Comparison of ENCODE assay signal across 21 cellular contexts in genomic region chr5:128671861-128672414, GRCh38.
DNase-seq lines count a peak whose midpoint lies in the region; ATAC-seq, FAIRE-seq and TF ChIP-seq lines count a peak whose summit lies in the region.
"Had no signal": no experiment of that assay in that cellular context is flagged by ENCODE, and none has a peak within 500 bp of the region (broad histone marks: within the 10 kb centered on the region; RNA-seq: fewer than 3 reads in every experiment).

No MANE protein-coding gene starts in this region.

- FAIRE-seq in HTR-8/SVneo (lab: Jason Lieb, UNC) = no peak
- FAIRE-seq: HepG2 had no signal

- no peak for ATAC-seq in GM18498 (IDR thresholded peaks at IDR 0.05; ENCODE audit: unreplicated experiment)
- ATAC-seq in GM19463 (IDR thresholded peaks at IDR 0.05; ENCODE audit: unreplicated experiment) = no peak
- ATAC-seq: HepG2, Right ventricle myocardium inferior, SK-N-SH treated with all-trans-retinoic acid at 6 μM for 48 hours had no signal

- H3K9ac ChIP-seq in adipocyte (ENCODE audit: low read length) = peak overlapping the region; percentile 53

- H3K36me3 Mint-ChIP-seq in nephron (ENCODE audit: low read depth) = peaks cover 7% of the 10 kb centered on the region
- H3K36me3 Mint-ChIP-seq: CD4-positive, CD25-positive, alpha-beta regulatory T cell had no signal

- peaks cover 29% of the 10 kb centered on the region for H3K4me1 Mint-ChIP-seq in nephron
- H3K4me1 Mint-ChIP-seq: B cell; CD4-positive, CD25-positive, alpha-beta regulatory T cell had no signal

- no peak overlapping the region for H3K4me3 Mint-ChIP-seq in nephron
- H3K4me3 Mint-ChIP-seq: B cell; CD4-positive, CD25-positive, alpha-beta regulatory T cell; T-helper 1 cell treated with Interleukin-12 subunit alpha and Interleukin-12 subunit beta and Interleukin-4 antibody, amounts not matched to agents 30 μg/mL and 1 μg/mL, for 36 hours had no signal

- peak; percentile 12 for DNase-seq in EH (ENCODE audit: low read depth)
- peak; percentile 4 for DNase-seq in HTR-8/SVneo (ENCODE audit: insufficient read length, low spot score)
- peak; percentile 59 for DNase-seq in adipocyte (ENCODE audit: low read depth)
- no peak for DNase-seq in substantia nigra (lab: John Stamatoyannopoulos, UW)
- DNase-seq: Caco-2; CD4-positive, CD25-positive, alpha-beta regulatory T cell; DMS79; Karpas-422; NCI-H1105; NCI-H187; NCI-H2171; NCI-H446; Peyer's patch had no signal

- H3K27me3 Mint-ChIP-seq in nephron (ENCODE audit: low read depth) = no peaks in the 10 kb centered on the region
- H3K27me3 Mint-ChIP-seq: B cell; CD4-positive, CD25-positive, alpha-beta regulatory T cell had no signal

- H3K27me3 ChIP-seq in adipocyte (replicated peaks; ENCODE audit: control insufficient read depth, insufficient read depth, low read length) = no peaks in the 10 kb centered on the region
- H3K27me3 ChIP-seq: Peyer's patch had no signal

- no peak for TF ChIP-seq CTCF in nephron (IDR thresholded peaks at IDR 0.05; ENCODE audit: unreplicated experiment in 3 of 3)

- H3K36me3 ChIP-seq in adipocyte (ENCODE audit: control insufficient read depth, insufficient read depth, low read length, severe bottlenecking) = no peaks in the 10 kb centered on the region
- H3K36me3 ChIP-seq: Peyer's patch had no signal

- peak overlapping the region; percentile 52 to 70 (median 60) for H3K27ac Mint-ChIP-seq in nephron
- H3K27ac Mint-ChIP-seq: B cell; CD4-positive, CD25-positive, alpha-beta regulatory T cell; T-helper 1 cell treated with Interleukin-12 subunit alpha and Interleukin-12 subunit beta and Interleukin-4 antibody, amounts not matched to agents 30 μg/mL and 1 μg/mL, for 36 hours had no signal

- H3K27ac ChIP-seq in substantia nigra (ENCODE audit: low read depth, low read length, poor library complexity, severe bottlenecking) = no peak overlapping the region
- H3K27ac ChIP-seq: Peyer's patch had no signal

- H3K4me1 ChIP-seq in adipocyte (ENCODE audit: control insufficient read depth, insufficient read depth, low read length) = peaks cover 23% of the 10 kb centered on the region
- H3K4me1 ChIP-seq: Caco-2, Peyer's patch had no signal

- H3K9me3 ChIP-seq in adipocyte (ENCODE audit: control insufficient read depth, low read length) = no peaks in the 10 kb centered on the region
- H3K9me3 ChIP-seq: Caco-2, Peyer's patch had no signal

- no peak overlapping the region for H3K4me3 ChIP-seq in adipocyte (ENCODE audit: low read length)
- H3K4me3 ChIP-seq: Peyer's patch had no signal

- H3K9me3 Mint-ChIP-seq in nephron = peaks cover 9% of the 10 kb centered on the region
- H3K9me3 Mint-ChIP-seq: T-helper 1 cell treated with Interleukin-12 subunit alpha and Interleukin-12 subunit beta and Interleukin-4 antibody, amounts not matched to agents 30 μg/mL and 1 μg/mL, for 36 hours had no signal

Comparison
In these comparisons a context has a peak if more than half of its experiments do, and no peak if none do; other contexts are left out.
1. DNase-seq: peak in EH (single experiment), HTR-8/SVneo (single experiment) and adipocyte (single experiment); none in substantia nigra (0 of 49).